ENCODE assay signal across 7 cellular contexts in genomic region chrX:257054-257453, GRCh38. TPM values are rescaled to one million over a fixed set of nuclear protein-coding genes. Genes with fewer than 3 reads are reported as not detected.
DNase-seq lines count a peak whose midpoint lies in the region; ATAC-seq and TF ChIP-seq lines count a peak whose summit lies in the region.
"Not testable (repeated sequence)": the region's sequence is repeated elsewhere in the genome, so short reads cannot be mapped to it uniquely, and the experiment has no call there.

No MANE protein-coding gene starts in this region.

- H3K9me3 ChIP-seq in HEK293 (ENCODE audit: control insufficient read depth, insufficient read depth, low read depth, low read length); WERI-Rb-1 (ENCODE audit: severe bottlenecking); stomach: not testable (repeated sequence)

- CTCF ChIA-PET in HEK293 (lab: Yijun Ruan, JAX), result not testable (repeated sequence)

- POLR2A ChIA-PET in HEK293 (lab: Yijun Ruan, JAX), result not testable (repeated sequence)

- not testable (repeated sequence) for TF ChIP-seq POLR2A in stomach (IDR thresholded peaks at IDR 0.05)

- not testable (repeated sequence) for TF ChIP-seq CTCF in HEK293 (tag by site-specific recombination; IDR thresholded peaks at IDR 0.05); WERI-Rb-1 (IDR thresholded peaks at IDR 0.05; ENCODE audit: low read depth, low read length); stomach (IDR thresholded peaks at IDR 0.05)

- WGBS in stomach, 5 donors, result 82 to 89% (median 86%) methylated on average over 13 to 14 of the region's 14 CpGs

- H3K27me3 ChIP-seq in WERI-Rb-1 (ENCODE audit: insufficient read depth, low read depth, severe bottlenecking), result not testable (repeated sequence)
- peaks cover 0 to 17% (median 0%) of the 10 kb centered on the region in 3 donors for H3K27me3 ChIP-seq in stomach

- DNase-seq in WERI-Rb-1, result peak; percentile 2
- peak; percentile 36 for DNase-seq in activated CD8-positive, alpha-beta memory T cell treated with anti-CD3 and anti-CD28 coated beads, Interleukin-2, amount 50 U/mL, for 48 hours
- DNase-seq in left cardiac atrium, result peak; percentile 5
- not testable (repeated sequence) for DNase-seq in left colon
- DNase-seq in stomach, result peak; percentile 13
- peak; percentile 27 for DNase-seq in ureter (ENCODE audit: low spot score)

- not testable (repeated sequence) for H3K36me3 ChIP-seq in HEK293 (ENCODE audit: control insufficient read depth in 2 of 2, insufficient read depth in 1 of 2, low read length in 2 of 2); WERI-Rb-1; stomach

- H3K27ac ChIP-seq in HEK293 (ENCODE audit: extremely low read depth, low read depth, low read length); WERI-Rb-1; stomach: not testable (repeated sequence)

- not testable (repeated sequence) for H3K4me1 ChIP-seq in HEK293 (ENCODE audit: control insufficient read depth, insufficient read depth, low read length)
- peaks cover 0 to 11% (median 10%) of the 10 kb centered on the region in 4 donors for H3K4me1 ChIP-seq in stomach

- H3K4me3 ChIP-seq in HEK293 (ENCODE audit: low read depth, low read length); WERI-Rb-1 (ENCODE audit: low read depth, low read length); stomach: not testable (repeated sequence)

- TF ChIP-seq EP300 in stomach (IDR thresholded peaks at IDR 0.05), result not testable (repeated sequence)

- intact Hi-C loops in left cardiac atrium (cut with DNase I); left colon (cut with DNase I, micrococcal nuclease); stomach (cut with DNase I; ENCODE audit: low total_unique reads): not testable (repeated sequence)

- ATAC-seq in left cardiac atrium, result not testable (repeated sequence)
- peak; percentile 19 for ATAC-seq in left colon

TF ChIP-seq in HEK293, 187 proteins besides CTCF, POLR2A, EP300 and RAD21:
- peak; percentile 70 for TF ChIP-seq KLF1 (tag by site-specific recombination; IDR thresholded peaks at IDR 0.05)
TF ChIP-seq in HEK293: peak in this region for 1; not testable (repeated sequence) for 186.

RNA-seq across cellular contexts. Expression of gene PLCXD1, which starts 24.1 kb away (rescaled TPM):
- total RNA-seq in left cardiac atrium (10 to 100 TPM in 1 of 2 donors, 1 to 10 TPM in 1; 2.9 to 13.7 TPM), left colon (10 to 100 TPM; 12.6 to 19.1 TPM), stomach (100 to 1,000 TPM in 1 of 5 donors, 10 to 100 TPM in 3, 1 to 10 TPM in 1; 8.4 to 114 (median 30.3) TPM), ureter (15.1 TPM)
- polyA plus RNA-seq in stomach, result 10 to 100 TPM; 13.3 to 45.1 (median 16.4) TPM
